Comparison of ENCODE assay signal across 8 cellular contexts in genomic region chr10:5584895-5585516, GRCh38.
DNase-seq lines count a peak whose midpoint lies in the region; ATAC-seq and TF ChIP-seq lines count a peak whose summit lies in the region.

No MANE protein-coding gene starts in this region.

- no peaks in the 10 kb centered on the region for H3F3A ChIP-seq in GM23338 (replicated peaks; ENCODE audit: low read depth)

- H3K36me3 ChIP-seq in GM23338 (ENCODE audit: insufficient read depth): no peaks in the 10 kb centered on the region

- no peak for TF ChIP-seq CTCF in GM23338 (conservative IDR thresholded peaks at IDR 0.05; ENCODE audit: low read depth in 2 of 2)

- peak overlapping the region; percentile 72; the same call in 1 of the 2 replicates for H2AFZ ChIP-seq in GM23338

- ATAC-seq in GM23338 (no peak), HG03135 (IDR thresholded peaks at IDR 0.05; ENCODE audit: unreplicated experiment) (no peak), HG03108 (IDR thresholded peaks at IDR 0.05; ENCODE audit: unreplicated experiment) (no peak)

- H3K36me3 Mint-ChIP-seq in GM23338 (ENCODE audit: low read depth): no peaks in the 10 kb centered on the region

- no peak overlapping the region for H3K4me2 ChIP-seq in GM23338

- peaks cover 43% of the 10 kb centered on the region for H3K4me1 ChIP-seq in GM23338 (ENCODE audit: insufficient read depth)

- H3K4me3 Mint-ChIP-seq in GM23338: no peak overlapping the region

- H3K27me3 Mint-ChIP-seq in GM23338 (ENCODE audit: insufficient read depth, low read depth, poor library complexity): peaks cover 14% of the 10 kb centered on the region

- no peak overlapping the region for H3K4me3 ChIP-seq in GM23338

- no peaks in the 10 kb centered on the region for H3K9me3 Mint-ChIP-seq in GM23338

- peaks cover 36% of the 10 kb centered on the region for H3K4me1 Mint-ChIP-seq in GM23338

- DNase-seq in GM03348 (ENCODE audit: low spot score) (peak; percentile 73), GM23338 (ENCODE audit: low spot score) (no peak), RPMI7951 (ENCODE audit: low read depth) (peak; percentile 100), kidney glomerular epithelial cell (lab: John Stamatoyannopoulos, UW) (peak; percentile 34), inferior parietal cortex (ENCODE audit: extremely low spot score) (no peak)
- DNase-seq in stimulated activated CD4-positive, alpha-beta T cell treated with anti-CD3 and anti-CD28 coated beads, Interleukin-1b, Interleukin-23, amount 100 ng/mL, for 48 hours: no peak

- no peak overlapping the region for H3K27ac ChIP-seq in GM23338 (ENCODE audit: low read depth)

- no peaks in the 10 kb centered on the region for H4K20me1 ChIP-seq in GM23338 (replicated peaks; ENCODE audit: insufficient read depth)

- no peaks in the 10 kb centered on the region for H3K27me3 ChIP-seq in GM23338 (ENCODE audit: insufficient read depth)

- H3K79me2 ChIP-seq in GM23338 (replicated peaks; ENCODE audit: insufficient read depth): no peaks in the 10 kb centered on the region

- H3K27ac Mint-ChIP-seq in GM23338: no peak overlapping the region

- H3K9me2 ChIP-seq in GM23338 (ENCODE audit: insufficient read depth): no peaks in the 10 kb centered on the region

TF ChIP-seq in GM23338, 12 proteins besides CTCF, POLR2A, EP300 and RAD21:
- TF ChIP-seq STAT1 (IDR thresholded peaks at IDR 0.05; ENCODE audit: unreplicated experiment) (no peak), ZNF331 (CRISPR knock-in tag; IDR thresholded peaks at IDR 0.05; ENCODE audit: low read depth) (no peak)

Comparison
In these comparisons a context has a peak if more than half of its experiments do, and no peak if none do; other contexts are left out.
1. DNase-seq: peak in GM03348 (single experiment), RPMI7951 (single experiment) and kidney glomerular epithelial cell (single experiment); none in GM23338 (single experiment), inferior parietal cortex (single experiment) and stimulated activated CD4-positive, alpha-beta T cell treated with anti-CD3 and anti-CD28 coated beads, Interleukin-1b, Interleukin-23, amount 100 ng/mL, for 48 hours (single experiment).